In genomic region chr9:109110326-109111014, GRCh38 we compare ENCODE assay signal across 8 cellular contexts. TPM values are rescaled to one million over a fixed set of nuclear protein-coding genes. Genes with fewer than 3 reads are reported as not detected.
DNase-seq lines count a peak whose midpoint lies in the region; ATAC-seq, FAIRE-seq and TF ChIP-seq lines count a peak whose summit lies in the region.

No MANE protein-coding gene starts in this region.

- H3K4me1 ChIP-seq in colonic mucosa: no peaks in the 10 kb centered on the region

- H3K4me3 Mint-ChIP-seq in activated naive CD4-positive, alpha-beta T cell treated with anti-CD3 and anti-CD28 coated beads for 36 hours: peak overlapping the region; percentile 44
- H3K4me3 Mint-ChIP-seq in activated naive CD8-positive, alpha-beta T cell treated with anti-CD3 and anti-CD28 coated beads, Interleukin-2, amount 10 ng/mL, durations not matched to agents 7 days and 5 days: peak overlapping the region; percentile 73

- DNase-seq in activated naive CD4-positive, alpha-beta T cell treated with anti-CD3 and anti-CD28 coated beads for 36 hours: no peak
- DNase-seq in activated naive CD4-positive, alpha-beta T cell (lab: John Stamatoyannopoulos, UW): no peak
- no peak for DNase-seq in activated naive CD8-positive, alpha-beta T cell treated with anti-CD3 and anti-CD28 coated beads, Interleukin-2, amount 10 ng/mL, durations not matched to agents 7 days and 5 days
- no peak for DNase-seq in GM12892 (ENCODE audit: insufficient read length)
- no peak for DNase-seq in NOMO-1 treated with DMSO at 0.1 percent for 48 hours (lab: John Stamatoyannopoulos, UW; ENCODE audit: unreplicated experiment)
- DNase-seq in colonic mucosa: no peak

- H3K27ac Mint-ChIP-seq in activated naive CD4-positive, alpha-beta T cell treated with anti-CD3 and anti-CD28 coated beads for 36 hours: peak overlapping the region; percentile 75
- H3K27ac Mint-ChIP-seq in activated naive CD8-positive, alpha-beta T cell treated with anti-CD3 and anti-CD28 coated beads, Interleukin-2, amount 10 ng/mL, durations not matched to agents 7 days and 5 days: peak overlapping the region; percentile 83

- H3K9ac ChIP-seq in colonic mucosa (ENCODE audit: low read depth in 2 of 2, low read length in 2 of 2): no peak overlapping the region

- H3K27ac ChIP-seq in layer of hippocampus (ENCODE audit: low read depth, low read length) (peak overlapping the region; percentile 38), colonic mucosa (no peak overlapping the region)

- no peaks in the 10 kb centered on the region for H3K36me3 ChIP-seq in colonic mucosa

- intact Hi-C loops in activated naive CD4-positive, alpha-beta T cell treated with anti-CD3 and anti-CD28 coated beads for 36 hours (cut with micrococcal nuclease): loop anchor here (1.0 to 10.0 kb wide), 10 partner anchors 8 to 1868 kb away; partner anchors contain the start of genes EPB41L4B and TXN
- intact Hi-C loops in colonic mucosa (cut with DNase I): loop anchor here (10.0 kb wide), 1 partner anchor 96 kb away; the partner anchor contains the start of gene CTNNAL1

- peak; percentile 61 for ATAC-seq in HG03196 (IDR thresholded peaks at IDR 0.05; ENCODE audit: unreplicated experiment)
- peak; percentile 70 for ATAC-seq in activated naive CD8-positive, alpha-beta T cell treated with anti-CD3 and anti-CD28 coated beads, Interleukin-2, amount 10 ng/mL, durations not matched to agents 7 days and 5 days (ENCODE audit: low read depth)

- H3K36me3 Mint-ChIP-seq in activated naive CD4-positive, alpha-beta T cell treated with anti-CD3 and anti-CD28 coated beads for 36 hours (ENCODE audit: low read depth): peaks cover 3% of the 10 kb centered on the region
- H3K36me3 Mint-ChIP-seq in activated naive CD8-positive, alpha-beta T cell treated with anti-CD3 and anti-CD28 coated beads, Interleukin-2, amount 10 ng/mL, durations not matched to agents 7 days and 5 days: peaks cover 9% of the 10 kb centered on the region

- TF ChIP-seq CTCF in colonic mucosa (IDR thresholded peaks at IDR 0.05): no peak

- no peaks in the 10 kb centered on the region for H3K9me3 ChIP-seq in colonic mucosa

- no peak for TF ChIP-seq POLR2A in GM12892 (IDR thresholded peaks at IDR 0.05; ENCODE audit: low read depth, low read length)

- FAIRE-seq in GM12892 (lab: Jason Lieb, UNC): no peak

- peaks cover 82% of the 10 kb centered on the region for H3K4me1 Mint-ChIP-seq in activated naive CD4-positive, alpha-beta T cell treated with anti-CD3 and anti-CD28 coated beads for 36 hours (ENCODE audit: low read depth)
- peaks cover 49% of the 10 kb centered on the region for H3K4me1 Mint-ChIP-seq in activated naive CD8-positive, alpha-beta T cell treated with anti-CD3 and anti-CD28 coated beads, Interleukin-2, amount 10 ng/mL, durations not matched to agents 7 days and 5 days

- no peak overlapping the region for H3K4me3 ChIP-seq in colonic mucosa

- H3K27me3 ChIP-seq in layer of hippocampus (ENCODE audit: control insufficient read depth, insufficient read depth, low read length): no peaks in the 10 kb centered on the region
- H3K27me3 ChIP-seq in colonic mucosa: no peaks in the 10 kb centered on the region

- H3K27me3 Mint-ChIP-seq in activated naive CD4-positive, alpha-beta T cell treated with anti-CD3 and anti-CD28 coated beads for 36 hours (ENCODE audit: low read depth): no peaks in the 10 kb centered on the region
- no peaks in the 10 kb centered on the region for H3K27me3 Mint-ChIP-seq in activated naive CD8-positive, alpha-beta T cell treated with anti-CD3 and anti-CD28 coated beads, Interleukin-2, amount 10 ng/mL, durations not matched to agents 7 days and 5 days

- no peaks in the 10 kb centered on the region for H3K9me3 Mint-ChIP-seq in activated naive CD4-positive, alpha-beta T cell treated with anti-CD3 and anti-CD28 coated beads for 36 hours
- H3K9me3 Mint-ChIP-seq in activated naive CD8-positive, alpha-beta T cell treated with anti-CD3 and anti-CD28 coated beads, Interleukin-2, amount 10 ng/mL, durations not matched to agents 7 days and 5 days: no peaks in the 10 kb centered on the region

- CTCF ChIA-PET in activated naive CD4-positive, alpha-beta T cell treated with anti-CD3 and anti-CD28 coated beads for 36 hours (lab: Charles Lee): interaction anchor here (2.1 kb wide), 1 partner anchor 16 kb away, joined by 5 read pairs; no protein-coding TSS in a partner anchor

- POLR2A ChIA-PET in activated naive CD8-positive, alpha-beta T cell treated with anti-CD3 and anti-CD28 coated beads, Interleukin-2, amount 10 ng/mL, durations not matched to agents 7 days and 5 days (lab: Charles Lee): interaction anchor here (3.0 kb wide), 1 partner anchor 9 kb away, joined by 12 read pairs; the partner anchor contains the start of gene TMEM245

RNA-seq across cellular contexts. Expression of gene TMEM245, which starts 9.3 kb away (rescaled TPM):
- 10 to 100 TPM; 19.9 TPM for total RNA-seq in activated naive CD4-positive, alpha-beta T cell treated with anti-CD3 and anti-CD28 coated beads for 36 hours
- 10 to 100 TPM; 42.8 to 45.7 TPM for total RNA-seq in activated naive CD8-positive, alpha-beta T cell treated with anti-CD3 and anti-CD28 coated beads, Interleukin-2, amount 10 ng/mL, durations not matched to agents 7 days and 5 days
- 16.7 TPM for polyA plus RNA-seq in GM12892 (2012; ENCODE audit: missing spikeins)
- total RNA-seq in colonic mucosa: 10 to 100 TPM; 25.1 to 39.7 TPM

RNA-seq across cellular contexts. Expression of gene FRRS1L, which starts 56.6 kb away (rescaled TPM):
- total RNA-seq in activated naive CD4-positive, alpha-beta T cell treated with anti-CD3 and anti-CD28 coated beads for 36 hours: not detected
- not detected for total RNA-seq in activated naive CD8-positive, alpha-beta T cell treated with anti-CD3 and anti-CD28 coated beads, Interleukin-2, amount 10 ng/mL, durations not matched to agents 7 days and 5 days
- polyA plus RNA-seq in GM12892 (2012; ENCODE audit: missing spikeins): not detected
- 1 to 10 TPM in 1 of 2 donors, under 1 TPM in 1; 0.12 to 1.8 TPM for total RNA-seq in colonic mucosa
